8 cellular contexts compared by ENCODE assay signal in genomic region chr6:91276315-91276714, GRCh38.
A peak's percentile ranks its signal among the peaks of the same experiment; 100 is the strongest.
DNase-seq lines count a peak whose midpoint lies in the region; ATAC-seq and TF ChIP-seq lines count a peak whose summit lies in the region.

No MANE protein-coding gene starts in this region.

- H3K4me3 ChIP-seq in BJ (ENCODE audit: low read depth, low read length) = no peak overlapping the region
- H3K4me3 ChIP-seq in Loucy (ENCODE audit: low read length, poor library complexity, severe bottlenecking) = no peak overlapping the region
- H3K4me3 ChIP-seq in brain microvascular endothelial cell (ENCODE audit: low read depth, low read length) = no peak overlapping the region

- TF ChIP-seq CTCF in BJ (IDR thresholded peaks at IDR 0.05; ENCODE audit: insufficient read depth, low read depth, low read length) = peak; percentile 25; the same call in 1 of the 2 replicates
- peak; percentile 54 for TF ChIP-seq CTCF in Loucy (conservative IDR thresholded peaks at IDR 0.05; ENCODE audit: low read length)
- peak; percentile 56 for TF ChIP-seq CTCF in brain microvascular endothelial cell (IDR thresholded peaks at IDR 0.05; ENCODE audit: low read depth, low read length, missing control alignments)

- no peaks in the 10 kb centered on the region for H3K9me3 ChIP-seq in Loucy (ENCODE audit: insufficient read depth, low read depth, low read length)

- POLR2A ChIA-PET in BJ (lab: Charles Lee) = no interaction called here

- no peaks in the 10 kb centered on the region for H4K20me1 ChIP-seq in Loucy (ENCODE audit: insufficient read depth, low read length, poor library complexity, severe bottlenecking)

- H3K4me2 ChIP-seq in Loucy (ENCODE audit: low read depth, low read length, poor library complexity, severe bottlenecking) = no peak overlapping the region

- H3K9ac ChIP-seq in Loucy (ENCODE audit: low read depth, low read length, poor library complexity, severe bottlenecking) = no peak overlapping the region

- no peak overlapping the region for H2AFZ ChIP-seq in Loucy (ENCODE audit: low read length)

- H3K27me3 ChIP-seq in BJ (ENCODE audit: control insufficient read depth, insufficient read depth, low read length) (no peaks in the 10 kb centered on the region), Loucy (ENCODE audit: insufficient read depth, low read length, poor library complexity, severe bottlenecking) (no peaks in the 10 kb centered on the region), brain microvascular endothelial cell (replicated peaks) (no peaks in the 10 kb centered on the region)

- H3K27ac ChIP-seq in brain microvascular endothelial cell = no peak overlapping the region

- no peak for DNase-seq in BJ (ENCODE audit: low read depth)
- no peak for DNase-seq in brain microvascular endothelial cell
- DNase-seq in stimulated activated CD8-positive, alpha-beta memory T cell treated with anti-CD3 and anti-CD28 coated beads, Interleukin-4, amount 100 ng/mL, for 48 hours = no peak
- DNase-seq in activated effector memory CD4-positive, alpha-beta T cell treated with Interleukin-2 at 50 U/mL for 16 hours = no peak
- DNase-seq in GM19240 (ENCODE audit: insufficient read length, low spot score) = no peak
- no peak for DNase-seq in ureter (ENCODE audit: low spot score)

- H3K36me3 ChIP-seq in BJ (ENCODE audit: control insufficient read depth, insufficient read depth, low read length) (no peaks in the 10 kb centered on the region), Loucy (ENCODE audit: insufficient read depth, low read length) (no peaks in the 10 kb centered on the region), brain microvascular endothelial cell (replicated peaks) (no peaks in the 10 kb centered on the region)

- CTCF ChIA-PET in BJ (lab: Yijun Ruan, JAX) = no interaction called here

- no peaks in the 10 kb centered on the region for H3K9me2 ChIP-seq in Loucy (replicated peaks; ENCODE audit: low read depth, low read length)

- in situ Hi-C loops in brain microvascular endothelial cell (cut with HindIII; ENCODE audit: low pct_ligation_motif_present, low sequenced_read_pairs) = no loop called here

- no peaks in the 10 kb centered on the region for H3K79me2 ChIP-seq in Loucy (ENCODE audit: insufficient read depth, low read length)

- H3F3A ChIP-seq in Loucy (ENCODE audit: low read depth) = no peaks in the 10 kb centered on the region

- H3K4me1 ChIP-seq in Loucy (ENCODE audit: insufficient read depth, low read length, poor library complexity, severe bottlenecking) = no peaks in the 10 kb centered on the region

- peak; percentile 77 for ATAC-seq in GM19328 (IDR thresholded peaks at IDR 0.05; ENCODE audit: unreplicated experiment)
